9 cellular contexts compared by ENCODE assay signal in the genomic region with DNA sequence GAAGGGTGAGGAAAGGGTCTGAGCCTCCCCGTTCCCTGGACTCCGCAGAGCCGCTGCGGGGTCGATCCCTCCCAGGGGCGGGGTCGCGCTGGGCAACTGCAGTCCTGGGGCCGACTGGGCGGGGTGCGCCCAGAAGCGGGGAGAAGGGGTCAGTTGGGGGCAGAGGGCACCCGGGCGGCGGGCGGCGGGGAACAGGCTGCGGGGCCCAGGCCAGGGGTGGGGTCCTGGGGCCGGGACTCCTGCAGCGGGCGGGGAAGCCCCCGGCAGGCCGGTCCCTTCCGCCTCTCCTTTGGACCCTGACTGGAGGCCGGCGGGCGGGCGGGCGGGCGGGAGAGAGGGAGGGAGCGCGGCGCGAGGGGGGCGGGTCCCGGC. TPM values are rescaled to one million over a fixed set of nuclear protein-coding genes. Genes with fewer than 3 reads are reported as not detected.
DNase-seq lines count a peak whose midpoint lies in the region; ATAC-seq, FAIRE-seq and TF ChIP-seq lines count a peak whose summit lies in the region.
"Had no signal": no experiment of that assay in that cellular context is flagged by ENCODE, and none has a peak within 500 bp of the region (broad histone marks: within the 10 kb centered on the region; RNA-seq: fewer than 3 reads in every experiment).

No MANE protein-coding gene starts in this region.

- H3K27ac ChIP-seq in iPS-18a (ENCODE audit: low read length) (peak overlapping the region; percentile 62), suprapubic skin (peak overlapping the region; percentile 97)

- no CpG with 5 or more reads among the region's 36 CpGs for WGBS in suprapubic skin

- TF ChIP-seq CTCF in suprapubic skin (IDR thresholded peaks at IDR 0.05), result no peak

- peaks cover 33% of the 10 kb centered on the region for H3K36me3 Mint-ChIP-seq in activated naive CD8-positive, alpha-beta T cell treated with anti-CD3 and anti-CD28 coated beads for 36 hours

- peak overlapping the region; percentile 96 for H3K27ac Mint-ChIP-seq in activated naive CD8-positive, alpha-beta T cell treated with anti-CD3 and anti-CD28 coated beads for 36 hours

- ATAC-seq in HG03159 (IDR thresholded peaks at IDR 0.05; ENCODE audit: unreplicated experiment), result peak; percentile 26

- H3K4me3 Mint-ChIP-seq in activated naive CD8-positive, alpha-beta T cell treated with anti-CD3 and anti-CD28 coated beads for 36 hours, result peak overlapping the region; percentile 95

- FAIRE-seq in RCC 7860 (lab: Jason Lieb, UNC), result no peak
- FAIRE-seq: A204.1 had no signal

- DNase-seq in DMS53 treated with DMSO at 0.1 percent for 48 hours (lab: John Stamatoyannopoulos, UW; ENCODE audit: unreplicated experiment) (peak; percentile 45), DMS53 (lab: John Stamatoyannopoulos, UW) (no peak), suprapubic skin (ENCODE audit: low spot score in 2 of 2) (peak in 1 of 2 donors; percentile 89), NCI-H748 treated with DMSO at 0.1 percent for 48 hours (lab: John Stamatoyannopoulos, UW) (no peak), RCC 7860 (ENCODE audit: low spot score) (no peak)
- DNase-seq in activated naive CD8-positive, alpha-beta T cell treated with anti-CD3 and anti-CD28 coated beads for 36 hours, result no peak

- H3K4me1 ChIP-seq in iPS-18a (ENCODE audit: control insufficient read depth, low read depth, low read length) (peaks cover 7% of the 10 kb centered on the region), suprapubic skin (peaks cover 47% of the 10 kb centered on the region)

- peak overlapping the region; percentile 96 for H3K9ac ChIP-seq in iPS-18a (ENCODE audit: low read length)

- no peaks in the 10 kb centered on the region for H3K27me3 Mint-ChIP-seq in activated naive CD8-positive, alpha-beta T cell treated with anti-CD3 and anti-CD28 coated beads for 36 hours

- no peaks in the 10 kb centered on the region for H3K9me3 Mint-ChIP-seq in activated naive CD8-positive, alpha-beta T cell treated with anti-CD3 and anti-CD28 coated beads for 36 hours

- H3K27me3 ChIP-seq in iPS-18a (ENCODE audit: control insufficient read depth, insufficient read depth, low read length) (no peaks in the 10 kb centered on the region), suprapubic skin (no peaks in the 10 kb centered on the region)

- H3K9me3 ChIP-seq in iPS-18a (ENCODE audit: control insufficient read depth, low read depth, low read length) (no peaks in the 10 kb centered on the region), suprapubic skin (no peaks in the 10 kb centered on the region)

- H3K36me3 ChIP-seq in iPS-18a (ENCODE audit: control insufficient read depth, low read depth, low read length) (no peaks in the 10 kb centered on the region), suprapubic skin (no peaks in the 10 kb centered on the region)

- peak overlapping the region; percentile 79 for H3K4me3 ChIP-seq in iPS-18a (ENCODE audit: low read length)
- peak overlapping the region; percentile 82 for H3K4me3 ChIP-seq in suprapubic skin

- no peak for TF ChIP-seq POLR2A in suprapubic skin (IDR thresholded peaks at IDR 0.05)

- no peak for TF ChIP-seq EP300 in suprapubic skin (IDR thresholded peaks at IDR 0.05)

- peaks cover 25% of the 10 kb centered on the region for H3K4me1 Mint-ChIP-seq in activated naive CD8-positive, alpha-beta T cell treated with anti-CD3 and anti-CD28 coated beads for 36 hours

RNA-seq across cellular contexts. Expression of a gene that starts 0.4 kb away (rescaled TPM):
- 10 to 100 TPM; 72.8 to 74.6 TPM for total RNA-seq in activated naive CD8-positive, alpha-beta T cell treated with anti-CD3 and anti-CD28 coated beads for 36 hours
- total RNA-seq in suprapubic skin, result 10 to 100 TPM; 49.4 to 84.1 (median 57.1) TPM

RNA-seq across cellular contexts. Expression of a gene that starts 10.3 kb away (rescaled TPM):
- total RNA-seq in activated naive CD8-positive, alpha-beta T cell treated with anti-CD3 and anti-CD28 coated beads for 36 hours, result 10 to 100 TPM; 32.5 to 34.6 TPM
- total RNA-seq in suprapubic skin, result 10 to 100 TPM in 2 of 4 donors, 1 to 10 TPM in 2; 4.1 to 13.1 (median 9.0) TPM

RNA-seq across cellular contexts. Expression of a gene that starts 10.4 kb away (rescaled TPM):
- total RNA-seq in activated naive CD8-positive, alpha-beta T cell treated with anti-CD3 and anti-CD28 coated beads for 36 hours, result 100 to 1,000 TPM; 123 to 134 TPM
- 100 to 1,000 TPM; 134 to 366 (median 154) TPM for total RNA-seq in suprapubic skin

RNA-seq across cellular contexts. Expression of a gene that starts 46.6 kb away (rescaled TPM):
- total RNA-seq in activated naive CD8-positive, alpha-beta T cell treated with anti-CD3 and anti-CD28 coated beads for 36 hours, result 10 to 100 TPM; 10.1 to 14.1 TPM
- 10 to 100 TPM; 10.5 to 19.7 (median 16.9) TPM for total RNA-seq in suprapubic skin

RNA-seq across cellular contexts. Expression of a gene that starts 56.3 kb away (rescaled TPM):
- 10 to 100 TPM; 24.4 to 26.4 TPM for total RNA-seq in activated naive CD8-positive, alpha-beta T cell treated with anti-CD3 and anti-CD28 coated beads for 36 hours
- 1 to 10 TPM; 3.5 to 6.6 (median 4.7) TPM for total RNA-seq in suprapubic skin
